1 cellular context compared by ENCODE assay signal in the genomic region with DNA sequence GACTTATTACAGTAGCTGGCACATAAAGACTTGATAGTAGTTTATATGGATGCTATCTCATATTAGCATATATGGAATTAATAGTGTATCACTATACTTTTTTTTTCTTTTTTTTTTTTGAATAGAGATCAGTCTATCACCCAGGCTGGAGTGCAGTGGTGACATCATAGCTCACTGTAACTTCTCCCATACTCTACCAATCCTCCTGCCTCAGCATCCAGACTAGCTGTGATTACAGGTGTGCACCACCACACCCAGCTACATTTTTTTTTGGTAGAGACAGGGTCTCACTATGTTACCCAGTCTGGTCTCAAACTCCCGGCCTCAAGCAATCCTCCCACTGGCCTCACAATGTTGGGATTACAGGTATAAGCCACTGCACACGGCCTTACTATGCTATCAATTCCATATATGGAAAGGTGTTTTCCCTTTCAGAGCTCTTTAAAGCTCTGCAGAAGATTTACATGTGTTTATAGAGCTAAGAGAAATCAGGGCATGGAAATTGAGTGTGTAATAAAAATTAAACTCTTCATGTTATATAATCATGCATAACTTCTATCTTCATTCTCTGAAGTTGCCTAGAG.
TF ChIP-seq lines count a peak whose summit lies in the region.

No MANE protein-coding gene starts in this region.

TF ChIP-seq in HEK293, 187 proteins besides CTCF, POLR2A, EP300 and RAD21 (continued from another document):
- TF ChIP-seq, protein P1, sequence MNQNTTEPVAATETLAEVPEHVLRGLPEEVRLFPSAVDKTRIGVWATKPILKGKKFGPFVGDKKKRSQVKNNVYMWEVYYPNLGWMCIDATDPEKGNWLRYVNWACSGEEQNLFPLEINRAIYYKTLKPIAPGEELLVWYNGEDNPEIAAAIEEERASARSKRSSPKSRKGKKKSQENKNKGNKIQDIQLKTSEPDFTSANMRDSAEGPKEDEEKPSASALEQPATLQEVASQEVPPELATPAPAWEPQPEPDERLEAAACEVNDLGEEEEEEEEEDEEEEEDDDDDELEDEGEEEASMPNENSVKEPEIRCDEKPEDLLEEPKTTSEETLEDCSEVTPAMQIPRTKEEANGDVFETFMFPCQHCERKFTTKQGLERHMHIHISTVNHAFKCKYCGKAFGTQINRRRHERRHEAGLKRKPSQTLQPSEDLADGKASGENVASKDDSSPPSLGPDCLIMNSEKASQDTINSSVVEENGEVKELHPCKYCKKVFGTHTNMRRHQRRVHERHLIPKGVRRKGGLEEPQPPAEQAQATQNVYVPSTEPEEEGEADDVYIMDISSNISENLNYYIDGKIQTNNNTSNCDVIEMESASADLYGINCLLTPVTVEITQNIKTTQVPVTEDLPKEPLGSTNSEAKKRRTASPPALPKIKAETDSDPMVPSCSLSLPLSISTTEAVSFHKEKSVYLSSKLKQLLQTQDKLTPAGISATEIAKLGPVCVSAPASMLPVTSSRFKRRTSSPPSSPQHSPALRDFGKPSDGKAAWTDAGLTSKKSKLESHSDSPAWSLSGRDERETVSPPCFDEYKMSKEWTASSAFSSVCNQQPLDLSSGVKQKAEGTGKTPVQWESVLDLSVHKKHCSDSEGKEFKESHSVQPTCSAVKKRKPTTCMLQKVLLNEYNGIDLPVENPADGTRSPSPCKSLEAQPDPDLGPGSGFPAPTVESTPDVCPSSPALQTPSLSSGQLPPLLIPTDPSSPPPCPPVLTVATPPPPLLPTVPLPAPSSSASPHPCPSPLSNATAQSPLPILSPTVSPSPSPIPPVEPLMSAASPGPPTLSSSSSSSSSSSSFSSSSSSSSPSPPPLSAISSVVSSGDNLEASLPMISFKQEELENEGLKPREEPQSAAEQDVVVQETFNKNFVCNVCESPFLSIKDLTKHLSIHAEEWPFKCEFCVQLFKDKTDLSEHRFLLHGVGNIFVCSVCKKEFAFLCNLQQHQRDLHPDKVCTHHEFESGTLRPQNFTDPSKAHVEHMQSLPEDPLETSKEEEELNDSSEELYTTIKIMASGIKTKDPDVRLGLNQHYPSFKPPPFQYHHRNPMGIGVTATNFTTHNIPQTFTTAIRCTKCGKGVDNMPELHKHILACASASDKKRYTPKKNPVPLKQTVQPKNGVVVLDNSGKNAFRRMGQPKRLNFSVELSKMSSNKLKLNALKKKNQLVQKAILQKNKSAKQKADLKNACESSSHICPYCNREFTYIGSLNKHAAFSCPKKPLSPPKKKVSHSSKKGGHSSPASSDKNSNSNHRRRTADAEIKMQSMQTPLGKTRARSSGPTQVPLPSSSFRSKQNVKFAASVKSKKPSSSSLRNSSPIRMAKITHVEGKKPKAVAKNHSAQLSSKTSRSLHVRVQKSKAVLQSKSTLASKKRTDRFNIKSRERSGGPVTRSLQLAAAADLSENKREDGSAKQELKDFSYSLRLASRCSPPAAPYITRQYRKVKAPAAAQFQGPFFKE (tag by site-specific recombination; IDR thresholded peaks at IDR 0.05; ENCODE audit: borderline replicate concordance), result no peak
- no peak for TF ChIP-seq TRIM28 (IDR thresholded peaks at IDR 0.05; ENCODE audit: borderline replicate concordance, low read length)
- no peak for TF ChIP-seq GLI2 (tag by site-specific recombination; IDR thresholded peaks at IDR 0.05; ENCODE audit: borderline replicate concordance, low read depth)
TF ChIP-seq in HEK293: peak in this region for 5.
